16 cellular contexts compared by ENCODE assay signal in genomic region chr2:187873132-187873531, GRCh38.
DNase-seq lines count a peak whose midpoint lies in the region; ATAC-seq, FAIRE-seq and TF ChIP-seq lines count a peak whose summit lies in the region.
"Had no signal": no experiment of that assay in that cellular context is flagged by ENCODE, and none has a peak within 500 bp of the region (broad histone marks: within the 10 kb centered on the region; RNA-seq: fewer than 3 reads in every experiment).

No MANE protein-coding gene starts in this region.

- no peaks in the 10 kb centered on the region for H3K36me3 ChIP-seq in body of pancreas (replicated peaks in 1 of 2; ENCODE audit: insufficient read depth in 1 of 2, low read depth in 2 of 2)
- H3K36me3 ChIP-seq in small intestine (ENCODE audit: control insufficient read depth in 2 of 2, insufficient read depth in 2 of 2, low read length in 2 of 2), result no peaks in the 10 kb centered on the region

- in situ Hi-C loops in GM13977 (cut with MboI; ENCODE audit: low pct_unique_long_range_greater_than_20kb, low sequenced_read_pairs, unreplicated experiment), result no loop called here

- H3K4me1 ChIP-seq in body of pancreas (no peaks in the 10 kb centered on the region), small intestine (ENCODE audit: control insufficient read depth in 2 of 2, insufficient read depth in 1 of 2, low read depth in 1 of 2, low read length in 1 of 2) (no peaks in the 10 kb centered on the region)

- intact Hi-C loops in body of pancreas (cut with DNase I), result no loop called here

- DNase-seq in HuH-7.5 (ENCODE audit: low spot score) (peak; percentile 15), body of pancreas (no peak), left lobe of liver (ENCODE audit: low spot score) (no peak), small intestine (peak; percentile 67), GM13977 (ENCODE audit: low spot score) (no peak)
- DNase-seq in activated CD4-positive, alpha-beta T cell treated with anti-CD3 and anti-CD28 coated beads, Interleukin-2, amount 50 U/mL, for 48 hours, result no peak
- DNase-seq: C1 segment of cervical spinal cord; CD4-positive, alpha-beta T cell; DND-41; GDM1; HCEC 1CT; HFFc6; IMR-90 had no signal

- TF ChIP-seq CTCF in body of pancreas (IDR thresholded peaks at IDR 0.05) (no peak), GM13977 (IDR thresholded peaks at IDR 0.05; ENCODE audit: extremely low read depth, insufficient read depth, missing control alignments) (no peak)

- ATAC-seq in body of pancreas (peak; percentile 24), left lobe of liver (peak; percentile 85), HG02798 (IDR thresholded peaks at IDR 0.05; ENCODE audit: poor library complexity, unreplicated experiment) (no peak)

- H3K27ac ChIP-seq in body of pancreas, result no peak overlapping the region
- no peak overlapping the region for H3K27ac ChIP-seq in small intestine (ENCODE audit: low read depth in 1 of 2, low read length in 1 of 2)

- no peak overlapping the region for H3K4me3 ChIP-seq in body of pancreas
- no peak overlapping the region for H3K4me3 ChIP-seq in small intestine (ENCODE audit: low read depth in 1 of 2, low read length in 2 of 2)

- WGBS in body of pancreas, 2 donors, result 81 to 87% methylated on average over 2 of the region's 2 CpGs
- 31 to 75% (median 51%) methylated on average over 2 of the region's 2 CpGs for WGBS in small intestine, 3 donors

- no peak for TF ChIP-seq POLR2A in body of pancreas (IDR thresholded peaks at IDR 0.05)

- H3K27me3 ChIP-seq in body of pancreas (no peaks in the 10 kb centered on the region), small intestine (ENCODE audit: control insufficient read depth in 2 of 2, insufficient read depth in 2 of 2, low read length in 2 of 2) (no peaks in the 10 kb centered on the region)

- no peak for FAIRE-seq in small intestine (lab: Jason Lieb, UNC)
- FAIRE-seq: GM12892, HTR-8/SVneo had no signal

- H3K9me3 ChIP-seq in body of pancreas (no peaks in the 10 kb centered on the region), small intestine (ENCODE audit: control insufficient read depth, low read depth) (no peaks in the 10 kb centered on the region)

Comparison
In these comparisons a context has a peak if more than half of its experiments do, and no peak if none do; other contexts are left out.
1. DNase-seq: peak in HuH-7.5 (single experiment) and small intestine (single experiment); none in body of pancreas (0 of 4), left lobe of liver (single experiment), activated CD4-positive, alpha-beta T cell treated with anti-CD3 and anti-CD28 coated beads, Interleukin-2, amount 50 U/mL, for 48 hours (0 of 2) and GM13977 (single experiment).